ENCODE assay signal across 13 cellular contexts in genomic region chr7:132065973-132066611, GRCh38.
DNase-seq lines count a peak whose midpoint lies in the region; ATAC-seq and TF ChIP-seq lines count a peak whose summit lies in the region.
"Had no signal": no experiment of that assay in that cellular context is flagged by ENCODE, and none has a peak within 500 bp of the region (broad histone marks: within the 10 kb centered on the region; RNA-seq: fewer than 3 reads in every experiment).

No MANE protein-coding gene starts in this region.

- no peaks in the 10 kb centered on the region for H3K36me3 ChIP-seq in esophagus muscularis mucosa
- H3K36me3 ChIP-seq in vagina = no peaks in the 10 kb centered on the region
- H3K36me3 ChIP-seq: lower lobe of right lung, right lobe of liver had no signal

- DNase-seq in activated CD8-positive, alpha-beta memory T cell treated with anti-CD3 and anti-CD28 coated beads, Interleukin-2, amount 50 U/mL, for 48 hours = peak; percentile 23
- no peak for DNase-seq in activated CD8-positive, alpha-beta memory T cell treated with anti-CD3 and anti-CD28 coated beads for 24 hours
- DNase-seq in esophagus muscularis mucosa (ENCODE audit: extremely low spot score) (no peak), vagina (ENCODE audit: extremely low spot score in 2 of 2) (peak in 1 of 2 donors; percentile 58), AG08395 (ENCODE audit: low spot score) (no peak)
- DNase-seq in NK-92 treated with Interleukin-12 subunit alpha and Interleukin-12 subunit beta, amount 100 ng/mL, for 24 hours (lab: John Stamatoyannopoulos, UW) = no peak
- DNase-seq: GDM1, KBM-7, lower lobe of right lung, NCI-H2171 treated with DMSO at 0.1 percent for 48 hours, right lobe of liver had no signal

- WGBS in esophagus muscularis mucosa = 43% methylated on average over 5 of the region's 5 CpGs

- H3K4me3 ChIP-seq in esophagus muscularis mucosa = no peak overlapping the region
- H3K4me3 ChIP-seq in vagina = no peak overlapping the region
- H3K4me3 ChIP-seq: lower lobe of right lung, right lobe of liver had no signal

- H3K36me3 Mint-ChIP-seq in nephron (ENCODE audit: low read depth) = no peaks in the 10 kb centered on the region

- peak overlapping the region; percentile 81 to 90 (median 88) for H3K27ac ChIP-seq in esophagus muscularis mucosa (replicated peaks in 1 of 4)
- H3K27ac ChIP-seq in vagina = peak overlapping the region; percentile 74
- H3K27ac ChIP-seq: lower lobe of right lung, right lobe of liver had no signal

- peak overlapping the region in 1 of 3 experiments; percentile 11 for H3K4me3 Mint-ChIP-seq in nephron

- ATAC-seq in GM18861 (IDR thresholded peaks at IDR 0.05; ENCODE audit: unreplicated experiment) = no peak

- intact Hi-C loops in esophagus muscularis mucosa (cut with DNase I) = no loop called here
- intact Hi-C loops in vagina (cut with DNase I) = no loop called here

- H3K27me3 ChIP-seq in esophagus muscularis mucosa (no peaks in the 10 kb centered on the region), vagina (no peaks in the 10 kb centered on the region)
- H3K27me3 ChIP-seq: right lobe of liver had no signal

- H3K9me3 Mint-ChIP-seq in nephron = no peaks in the 10 kb centered on the region

- TF ChIP-seq CTCF in esophagus muscularis mucosa (IDR thresholded peaks at IDR 0.05) (no peak), nephron (IDR thresholded peaks at IDR 0.05; ENCODE audit: unreplicated experiment in 3 of 3) (no peak), vagina (IDR thresholded peaks at IDR 0.05) (no peak)

- peaks cover 59% of the 10 kb centered on the region for H3K4me1 Mint-ChIP-seq in nephron

- peak overlapping the region; percentile 84 to 90 (median 89) for H3K27ac Mint-ChIP-seq in nephron

- H3K9me3 ChIP-seq in esophagus muscularis mucosa = no peaks in the 10 kb centered on the region
- no peaks in the 10 kb centered on the region for H3K9me3 ChIP-seq in vagina
- H3K9me3 ChIP-seq: lower lobe of right lung, right lobe of liver had no signal

- H3K27me3 Mint-ChIP-seq in nephron (ENCODE audit: low read depth) = peaks cover 10% of the 10 kb centered on the region

- H3K4me1 ChIP-seq in esophagus muscularis mucosa = peaks cover 25 to 42% (median 34%) of the 10 kb centered on the region in 4 donors
- H3K4me1 ChIP-seq in vagina = peaks cover 16% of the 10 kb centered on the region
- H3K4me1 ChIP-seq: right lobe of liver had no signal

- TF ChIP-seq POLR2A in esophagus muscularis mucosa (IDR thresholded peaks at IDR 0.05; ENCODE audit: low read depth) (no peak), vagina (IDR thresholded peaks at IDR 0.05) (no peak)

- no peak for TF ChIP-seq EP300 in esophagus muscularis mucosa (IDR thresholded peaks at IDR 0.05)
